In the genomic region with DNA sequence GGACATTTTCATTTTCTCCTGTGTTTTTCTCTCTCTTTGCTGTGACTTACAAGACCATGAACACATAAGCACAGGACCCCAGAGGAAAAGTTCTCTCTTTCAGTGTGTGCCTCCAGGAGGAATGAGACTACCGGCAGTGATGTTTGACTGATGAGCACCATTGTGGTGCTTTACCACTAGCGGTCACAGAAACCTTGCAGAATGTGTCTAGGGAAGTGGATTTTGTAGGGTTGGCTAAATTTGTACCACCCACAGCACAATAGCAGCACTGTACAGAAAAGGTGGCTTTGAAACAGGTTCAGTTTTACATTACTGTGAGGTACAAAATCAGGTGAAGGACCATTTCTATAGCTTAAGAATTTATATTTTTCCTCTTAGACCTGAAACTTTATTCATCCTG, we compare ENCODE assay signal across 12 cellular contexts.
"Had no signal": no experiment of that assay in that cellular context is flagged by ENCODE, and none has a peak within 500 bp of the region (broad histone marks: within the 10 kb centered on the region; RNA-seq: fewer than 3 reads in every experiment).

No MANE protein-coding gene starts in this region.

- H3K4me3 Mint-ChIP-seq: activated naive CD8-positive, alpha-beta T cell treated with anti-CD3 and anti-CD28 coated beads, Interleukin-2, amount 10 ng/mL, durations not matched to agents 7 days and 5 days; activated T-cell treated with anti-CD3 and anti-CD28 coated beads, Interleukin-2, amount 50 U/mL, for 24 hours had no signal

- H3K27me3 Mint-ChIP-seq: activated naive CD8-positive, alpha-beta T cell treated with anti-CD3 and anti-CD28 coated beads, Interleukin-2, amount 10 ng/mL, durations not matched to agents 7 days and 5 days; activated T-cell treated with anti-CD3 and anti-CD28 coated beads, Interleukin-2, amount 50 U/mL, for 24 hours; T-cell had no signal

- ATAC-seq: foreskin keratinocyte, mucosa of descending colon, T-cell had no signal

- DNase-seq: activated CD4-positive, CD25-positive, alpha-beta regulatory T cell; activated effector memory CD4-positive, alpha-beta T cell treated with anti-CD3 and anti-CD28 coated beads, Interleukin-2, amount 50 U/mL, for 16 hours; activated naive CD8-positive, alpha-beta T cell treated with anti-CD3 and anti-CD28 coated beads, Interleukin-2, amount 10 ng/mL, durations not matched to agents 7 days and 5 days; activated T-cell treated with anti-CD3 and anti-CD28 coated beads, Interleukin-2, amount 50 U/mL, for 24 hours; aorta; foreskin keratinocyte; mucosa of descending colon; ovary; stimulated activated CD4-positive, alpha-beta T cell treated with anti-CD3 and anti-CD28 coated beads, Interleukin-4, amount 100 ng/mL, for 24 hours; T-cell; tibial artery had no signal

- H3K36me3 ChIP-seq: breast epithelium, ovary, tibial artery had no signal

- H3K9me3 ChIP-seq: mucosa of descending colon, ovary had no signal

- H3K27me3 ChIP-seq: breast epithelium, foreskin keratinocyte, ovary had no signal

- H3K27ac ChIP-seq: breast epithelium, foreskin keratinocyte, ovary, tibial artery had no signal

- H3K4me3 ChIP-seq: breast epithelium, mucosa of descending colon, ovary, tibial artery had no signal

- H3K27ac Mint-ChIP-seq: activated naive CD8-positive, alpha-beta T cell treated with anti-CD3 and anti-CD28 coated beads, Interleukin-2, amount 10 ng/mL, durations not matched to agents 7 days and 5 days had no signal
